In genomic region chr3:97967966-97968365, GRCh38 we compare ENCODE assay signal across 1 cellular context.
TF ChIP-seq lines count a peak whose summit lies in the region.

No MANE protein-coding gene starts in this region.

TF ChIP-seq in GM23338, 12 proteins besides CTCF, POLR2A, EP300 and RAD21 (continued from another document):
- TF ChIP-seq POLR2AphosphoS5 (IDR thresholded peaks at IDR 0.05; ENCODE audit: low read depth) (no peak), EZH2 (IDR thresholded peaks at IDR 0.05; ENCODE audit: low read depth, unreplicated experiment) (no peak), ZNF114 (CRISPR knock-in tag; IDR thresholded peaks at IDR 0.05) (no peak), ZNF331 (CRISPR knock-in tag; IDR thresholded peaks at IDR 0.05; ENCODE audit: low read depth) (no peak), REST (IDR thresholded peaks at IDR 0.05; ENCODE audit: unreplicated experiment) (no peak)
